9 cellular contexts compared by ENCODE assay signal in the genomic region with DNA sequence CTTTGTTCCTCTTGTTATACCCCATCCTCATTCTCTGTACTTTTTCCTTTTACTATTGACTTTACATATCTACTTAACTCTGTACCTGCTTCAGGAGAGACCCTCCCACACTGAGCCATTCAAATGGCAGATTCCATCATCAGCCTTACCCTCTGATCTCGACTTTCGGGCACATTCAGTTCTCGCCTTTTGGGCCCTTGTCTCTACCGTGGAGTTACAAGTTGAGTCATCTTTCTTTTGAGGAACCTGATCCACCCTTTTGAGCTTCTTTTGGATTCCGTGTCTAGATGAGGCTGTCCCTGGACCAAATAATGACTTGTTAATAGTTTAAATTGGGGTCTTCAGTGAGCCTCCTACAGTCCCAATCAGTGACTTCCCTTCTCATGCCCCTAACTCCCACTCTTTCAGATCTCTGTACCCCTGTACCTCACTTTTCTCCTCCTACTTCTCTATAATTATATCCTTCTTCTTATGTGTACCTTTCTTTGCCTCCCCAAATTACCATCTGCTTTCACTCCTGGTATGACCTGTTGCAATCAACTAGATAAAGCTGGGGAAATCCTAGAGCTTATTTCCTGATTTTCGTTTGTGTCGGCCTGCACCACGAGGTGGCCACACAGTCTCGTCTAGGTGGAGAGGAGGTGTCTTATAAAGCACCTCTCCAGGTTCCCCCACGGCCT. TPM values are rescaled to one million over a fixed set of nuclear protein-coding genes. Genes with fewer than 3 reads are reported as not detected.
A peak's percentile ranks its signal among the peaks of the same experiment; 100 is the strongest.
DNase-seq lines count a peak whose midpoint lies in the region; ATAC-seq, FAIRE-seq and TF ChIP-seq lines count a peak whose summit lies in the region.
"Had no signal": no experiment of that assay in that cellular context is flagged by ENCODE, and none has a peak within 500 bp of the region (broad histone marks: within the 10 kb centered on the region; RNA-seq: fewer than 3 reads in every experiment).

No MANE protein-coding gene starts in this region.

- DNase-seq in GM12892 (ENCODE audit: insufficient read length) (no peak), HFFc6 (no peak), NCI-H226 (no peak), hepatic stellate cell (ENCODE audit: low spot score) (no peak), NCI-H128 (lab: John Stamatoyannopoulos, UW; ENCODE audit: unreplicated experiment) (no peak)
- no peak for DNase-seq in activated naive CD4-positive, alpha-beta T cell treated with anti-CD3 and anti-CD28 coated beads, Interleukin-2, amount 50 U/mL, for 72 hours (ENCODE audit: low spot score in 2 of 2)
- DNase-seq: NCI-H1417 had no signal

- no peak overlapping the region for H3K4me3 Mint-ChIP-seq in HFFc6

- ATAC-seq in GM19463 (IDR thresholded peaks at IDR 0.05; ENCODE audit: unreplicated experiment): peak; percentile 55
- ATAC-seq in HG03342 (IDR thresholded peaks at IDR 0.05; ENCODE audit: unreplicated experiment): peak; percentile 48
- ATAC-seq in activated naive CD4-positive, alpha-beta T cell treated with anti-CD3 and anti-CD28 coated beads, Interleukin-2, amount 50 U/mL, for 72 hours: peak; percentile 50 to 73

- H3K27me3 Mint-ChIP-seq in HFFc6 (ENCODE audit: insufficient read depth): no peaks in the 10 kb centered on the region; the same call in none of the 2 replicates

- TF ChIP-seq POLR2A in GM12892 (IDR thresholded peaks at IDR 0.05; ENCODE audit: low read depth, low read length): 0 out of 2 replicates have a peak, but pooled peaks have one; percentile 33

- peak overlapping the region; percentile 48 to 65 for H3K27ac Mint-ChIP-seq in activated naive CD4-positive, alpha-beta T cell treated with anti-CD3 and anti-CD28 coated beads, Interleukin-2, amount 50 U/mL, for 72 hours
- no peak overlapping the region for H3K27ac Mint-ChIP-seq in HFFc6

- H3K9me3 Mint-ChIP-seq in activated naive CD4-positive, alpha-beta T cell treated with anti-CD3 and anti-CD28 coated beads, Interleukin-2, amount 50 U/mL, for 72 hours: no peaks in the 10 kb centered on the region
- no peaks in the 10 kb centered on the region for H3K9me3 Mint-ChIP-seq in HFFc6

- peaks cover 44 to 57% of the 10 kb centered on the region in 2 donors for H3K36me3 Mint-ChIP-seq in activated naive CD4-positive, alpha-beta T cell treated with anti-CD3 and anti-CD28 coated beads, Interleukin-2, amount 50 U/mL, for 72 hours
- H3K36me3 Mint-ChIP-seq in HFFc6 (ENCODE audit: low read depth): peaks cover 23% of the 10 kb centered on the region

- FAIRE-seq in GM12892 (lab: Jason Lieb, UNC): peak; percentile 90

- H3K4me1 Mint-ChIP-seq in HFFc6 (ENCODE audit: low read depth): no peaks in the 10 kb centered on the region

- TF ChIP-seq CTCF in HFFc6 (IDR thresholded peaks at IDR 0.05): no peak

RNA-seq across cellular contexts. Expression of a gene that starts 17.2 kb away (rescaled TPM):
- 72.4 TPM for polyA plus RNA-seq in GM12892 (2012; ENCODE audit: missing spikeins)
- 100 to 1,000 TPM in 1 of 2 donors, 10 to 100 TPM in 1; 61.0 to 148 TPM for total RNA-seq in activated naive CD4-positive, alpha-beta T cell treated with anti-CD3 and anti-CD28 coated beads, Interleukin-2, amount 50 U/mL, for 72 hours
- total RNA-seq in HFFc6 (2021; fragmentation: NEBNext Ultra II Directional; extraction: Animal tissue kit (Norgen Biotek cat#: 25700)): 10 to 100 TPM; 11.3 to 17.3 (median 14.1) TPM

RNA-seq across cellular contexts. Expression of a gene that starts 23.0 kb away (rescaled TPM):
- 76.4 TPM for polyA plus RNA-seq in GM12892 (2012; ENCODE audit: missing spikeins)
- 10 to 100 TPM; 75.8 to 77.7 TPM for total RNA-seq in activated naive CD4-positive, alpha-beta T cell treated with anti-CD3 and anti-CD28 coated beads, Interleukin-2, amount 50 U/mL, for 72 hours
- 1 to 10 TPM in 2 of 6 experiments, under 1 TPM in 4; 0.12 to 1.6 (median 0.69) TPM for total RNA-seq in HFFc6 (2021; fragmentation: NEBNext Ultra II Directional; extraction: Animal tissue kit (Norgen Biotek cat#: 25700))

Comparison
In these comparisons a context has a peak if more than half of its experiments do, and no peak if none do; other contexts are left out.
1. RNA of a gene that starts 23.0 kb away (total RNA-seq): 75.8 to 77.7 TPM in activated naive CD4-positive, alpha-beta T cell treated with anti-CD3 and anti-CD28 coated beads, Interleukin-2, amount 50 U/mL, for 72 hours; 0.12 to 1.6 TPM in HFFc6; every median in the first group is over 10 times any median in the second.
2. Peak in every context shown above with its lines, with median percentiles within 50 percentile points of each other: ATAC-seq.